Comparison of ENCODE assay signal across 1 cellular context in genomic region chr6:14317616-14318015, GRCh38.
TF ChIP-seq lines count a peak whose summit lies in the region.

No MANE protein-coding gene starts in this region.

TF ChIP-seq in GM23338, 12 proteins besides CTCF, POLR2A, EP300 and RAD21 (continued from another document):
- TF ChIP-seq ETS1 (IDR thresholded peaks at IDR 0.05), result no peak
- TF ChIP-seq POLR2AphosphoS5 (IDR thresholded peaks at IDR 0.05; ENCODE audit: low read depth), result no peak
- TF ChIP-seq JUNB (IDR thresholded peaks at IDR 0.05; ENCODE audit: unreplicated experiment), result no peak
- no peak for TF ChIP-seq NANOG (IDR thresholded peaks at IDR 0.05; ENCODE audit: borderline replicate concordance)
